ENCODE assay signal across 16 cellular contexts in genomic region chr3:16085884-16086608, GRCh38.
DNase-seq lines count a peak whose midpoint lies in the region; TF ChIP-seq lines count a peak whose summit lies in the region.
"Had no signal": no experiment of that assay in that cellular context is flagged by ENCODE, and none has a peak within 500 bp of the region (broad histone marks: within the 10 kb centered on the region; RNA-seq: fewer than 3 reads in every experiment).

No MANE protein-coding gene starts in this region.

- no peak overlapping the region for H3K18ac ChIP-seq in mesenchymal stem cell (ENCODE audit: low read depth in 1 of 2, low read length in 2 of 2)

- no peak for TF ChIP-seq EP300 in transverse colon (IDR thresholded peaks at IDR 0.05; ENCODE audit: low read depth)

- TF ChIP-seq CTCF in testis (IDR thresholded peaks at IDR 0.05) (no peak), transverse colon (IDR thresholded peaks at IDR 0.05) (no peak), Peyer's patch (IDR thresholded peaks at IDR 0.05) (no peak)

- H3K4me1 Mint-ChIP-seq in immature natural killer cell: peaks cover 0 to 1% of the 10 kb centered on the region in 2 donors
- H3K4me1 Mint-ChIP-seq: CD4-positive, CD25-positive, alpha-beta regulatory T cell had no signal

- intact Hi-C loops in testis (cut with DNase I; ENCODE audit: low total_unique reads): no loop called here
- intact Hi-C loops in transverse colon (cut with DNase I; ENCODE audit: low total_unique reads): no loop called here

- H3K27me3 ChIP-seq in mesenchymal stem cell (ENCODE audit: control insufficient read depth in 1 of 2, insufficient read depth in 1 of 2, low read length in 2 of 2) (no peaks in the 10 kb centered on the region), testis (no peaks in the 10 kb centered on the region), transverse colon (no peaks in the 10 kb centered on the region), Peyer's patch (no peaks in the 10 kb centered on the region)
- H3K27me3 ChIP-seq: foreskin keratinocyte, left lung had no signal

- H3K27ac ChIP-seq in mesenchymal stem cell (ENCODE audit: low read length, poor library complexity, severe bottlenecking) (no peak overlapping the region), testis (peak overlapping the region in 1 of 2 donors; percentile 46), transverse colon (peak overlapping the region in 1 of 4 donors; percentile 11), Peyer's patch (peak overlapping the region in 1 of 4 donors; percentile 18)
- H3K27ac ChIP-seq: foreskin keratinocyte had no signal

- no peak overlapping the region for H3K27ac Mint-ChIP-seq in immature natural killer cell
- H3K27ac Mint-ChIP-seq: CD4-positive, CD25-positive, alpha-beta regulatory T cell; stimulated activated naive CD8-positive, alpha-beta T cell treated with anti-CD3 and anti-CD28 coated beads, Interleukin-15, Interleukin-2, amounts not matched to agents 100 ng/mL and 50 ng/mL, for 24 hours had no signal

- H3K23ac ChIP-seq in mesenchymal stem cell (ENCODE audit: low read length in 2 of 2): no peak overlapping the region

- H3K9me3 Mint-ChIP-seq in immature natural killer cell: peaks cover 0 to 10% (median 5%) of the 10 kb centered on the region in 6 donors

- no peak overlapping the region for H3K4ac ChIP-seq in mesenchymal stem cell (ENCODE audit: low read depth in 1 of 2, low read length in 2 of 2)

- in situ Hi-C loops in transverse colon (cut with MboI; ENCODE audit: low pct_ligation_motif_present in 1 of 4, low pct_unique_long_range_greater_than_20kb in 1 of 4, low sequenced_read_pairs in 3 of 4): no loop called here

- no peak overlapping the region for H3K4me3 Mint-ChIP-seq in immature natural killer cell
- H3K4me3 Mint-ChIP-seq: CD4-positive, CD25-positive, alpha-beta regulatory T cell; stimulated activated naive CD8-positive, alpha-beta T cell treated with anti-CD3 and anti-CD28 coated beads, Interleukin-15, Interleukin-2, amounts not matched to agents 100 ng/mL and 50 ng/mL, for 24 hours had no signal

- H3K4me3 ChIP-seq in mesenchymal stem cell (ENCODE audit: insufficient read depth in 1 of 2, low read depth in 1 of 2, low read length in 2 of 2) (peak overlapping the region in 1 of 2 experiments; percentile 10), testis (no peak overlapping the region), transverse colon (no peak overlapping the region), Peyer's patch (no peak overlapping the region)
- H3K4me3 ChIP-seq: K562, left lung had no signal

- no peak overlapping the region for H2AFZ ChIP-seq in mesenchymal stem cell (ENCODE audit: low read depth, low read length)

- TF ChIP-seq POLR2A in testis (IDR thresholded peaks at IDR 0.05) (no peak), transverse colon (IDR thresholded peaks at IDR 0.05) (no peak), Peyer's patch (IDR thresholded peaks at IDR 0.05) (no peak)

- H3K4me1 ChIP-seq in mesenchymal stem cell (ENCODE audit: control insufficient read depth, insufficient read depth, low read depth, low read length): peaks cover 1% of the 10 kb centered on the region
- peaks cover 11% of the 10 kb centered on the region for H3K4me1 ChIP-seq in testis
- peaks cover 0 to 20% (median 7%) of the 10 kb centered on the region in 4 donors for H3K4me1 ChIP-seq in transverse colon
- H3K4me1 ChIP-seq in Peyer's patch: peaks cover 0 to 5% (median 0%) of the 10 kb centered on the region in 4 donors

- H3K9ac ChIP-seq in mesenchymal stem cell (ENCODE audit: low read length): peak overlapping the region; percentile 71

- H3K9me3 ChIP-seq in mesenchymal stem cell (ENCODE audit: control insufficient read depth, low read length) (peaks cover 11% of the 10 kb centered on the region), testis (no peaks in the 10 kb centered on the region), transverse colon (peaks cover 5 to 6% of the 10 kb centered on the region in 2 donors), Peyer's patch (peaks cover 0 to 9% (median 2%) of the 10 kb centered on the region in 4 donors)

- no peaks in the 10 kb centered on the region for H3K79me1 ChIP-seq in mesenchymal stem cell (replicated peaks; ENCODE audit: low read length, poor library complexity, severe bottlenecking)

- WGBS in mesenchymal stem cell: 94% methylated on average over 13 of the region's 13 CpGs
- WGBS in testis, 2 donors: 66 to 76% methylated on average over 13 of the region's 13 CpGs
- WGBS in transverse colon (ENCODE audit: low coverage in 1 of 2), 2 donors: 60 to 73% methylated on average over 9 to 13 of the region's 13 CpGs

- H3K27me3 Mint-ChIP-seq in immature natural killer cell (ENCODE audit: low read depth in 3 of 3): peaks cover 3 to 7% (median 5%) of the 10 kb centered on the region in 3 donors
- H3K27me3 Mint-ChIP-seq: CD4-positive, CD25-positive, alpha-beta regulatory T cell had no signal

- DNase-seq in amygdala (lab: John Stamatoyannopoulos, UW): peak; percentile 4 to 89 (median 69)
- peak; percentile 44 for DNase-seq in fibroblast of peridontal ligament (ENCODE audit: extremely low read depth)
- DNase-seq in mesenchymal stem cell: no peak
- peak; percentile 80 for DNase-seq in testis
- DNase-seq in transverse colon: no peak
- no peak for DNase-seq in Peyer's patch
- DNase-seq in NK-92 (lab: John Stamatoyannopoulos, UW; ENCODE audit: unreplicated experiment): no peak
- no peak for DNase-seq in immature natural killer cell
- DNase-seq: activated CD4-positive, alpha-beta T cell treated with anti-CD3 and anti-CD28 coated beads for 1 hour; CD4-positive, CD25-positive, alpha-beta regulatory T cell; foreskin keratinocyte; NCI-H1694 treated with DMSO at 0.1 percent for 48 hours; stimulated activated CD4-positive, alpha-beta T cell treated with anti-CD3 and anti-CD28 coated beads, Interleukin-4, amount 100 ng/mL, for 4 hours had no signal

- no peak overlapping the region for H4K91ac ChIP-seq in mesenchymal stem cell (ENCODE audit: low read length)

- H2BK120ac ChIP-seq in mesenchymal stem cell (ENCODE audit: low read depth, low read length): no peak overlapping the region

- no peak overlapping the region for H2BK5ac ChIP-seq in mesenchymal stem cell (ENCODE audit: low read depth, low read length, poor library complexity, severe bottlenecking)

- H3K14ac ChIP-seq in mesenchymal stem cell (ENCODE audit: low read length in 2 of 2): no peak overlapping the region

- no peak overlapping the region for H3K4me2 ChIP-seq in mesenchymal stem cell (ENCODE audit: low read length, poor library complexity, severe bottlenecking)

- H3K36me3 Mint-ChIP-seq in immature natural killer cell: no peaks in the 10 kb centered on the region

- H2BK15ac ChIP-seq in mesenchymal stem cell (ENCODE audit: low read depth, poor library complexity, severe bottlenecking): no peak overlapping the region

- H3K36me3 ChIP-seq in mesenchymal stem cell (ENCODE audit: control insufficient read depth in 1 of 2, insufficient read depth in 2 of 2, low read depth in 1 of 2, low read length in 2 of 2) (no peaks in the 10 kb centered on the region), testis (ENCODE audit: low read depth, missing control alignments) (no peaks in the 10 kb centered on the region), transverse colon (no peaks in the 10 kb centered on the region), Peyer's patch (no peaks in the 10 kb centered on the region)
- H3K36me3 ChIP-seq: left lung had no signal

- no peak overlapping the region for H2BK12ac ChIP-seq in mesenchymal stem cell (ENCODE audit: low read length in 2 of 2)

- H4K8ac ChIP-seq in mesenchymal stem cell (ENCODE audit: low read length): no peak overlapping the region

- no peak overlapping the region for H2AK5ac ChIP-seq in mesenchymal stem cell (ENCODE audit: low read length, severe bottlenecking)

Comparison
In these comparisons a context has a peak if more than half of its experiments do, and no peak if none do; other contexts are left out.
1. DNase-seq: peak in amygdala (56 of 56), fibroblast of peridontal ligament (single experiment) and testis (single experiment); none in mesenchymal stem cell (single experiment), transverse colon (single experiment), Peyer's patch (0 of 3), NK-92 (single experiment) and immature natural killer cell (0 of 3).